12 cellular contexts compared by ENCODE assay signal in the genomic region with DNA sequence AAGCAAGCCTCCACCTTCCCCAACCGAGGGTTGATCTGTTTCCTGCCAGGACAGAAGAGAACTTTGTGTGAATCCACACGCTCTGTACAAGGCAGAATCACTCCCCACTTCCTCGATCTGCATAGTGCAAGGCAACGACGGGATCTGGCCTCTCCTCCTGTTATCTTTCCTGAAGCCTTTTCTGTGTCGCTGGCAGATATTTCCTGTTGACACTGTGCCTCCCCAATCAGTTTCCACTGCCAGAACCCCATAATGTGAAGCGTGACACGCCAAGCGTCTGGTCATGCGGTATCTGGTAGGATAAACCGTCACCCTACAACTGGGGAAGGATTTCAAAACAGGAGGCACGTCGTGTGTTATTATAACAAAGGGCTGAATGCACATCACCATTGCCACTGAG. TPM values are rescaled to one million over a fixed set of nuclear protein-coding genes. Genes with fewer than 3 reads are reported as not detected.
A peak's percentile ranks its signal among the peaks of the same experiment; 100 is the strongest.
DNase-seq lines count a peak whose midpoint lies in the region; ATAC-seq and TF ChIP-seq lines count a peak whose summit lies in the region.
"Had no signal": no experiment of that assay in that cellular context is flagged by ENCODE, and none has a peak within 500 bp of the region (broad histone marks: within the 10 kb centered on the region; RNA-seq: fewer than 3 reads in every experiment).

No MANE protein-coding gene starts in this region.

- TF ChIP-seq CTCF in BE2C (IDR thresholded peaks at IDR 0.05; ENCODE audit: low read depth, low read length), result no peak
- TF ChIP-seq CTCF in neural crest cell (conservative IDR thresholded peaks at IDR 0.05), result no peak

- H3K36me3 Mint-ChIP-seq in neural crest cell (ENCODE audit: low read depth), result no peaks in the 10 kb centered on the region
- H3K36me3 Mint-ChIP-seq: activated naive CD4-positive, alpha-beta T cell treated with anti-CD3 and anti-CD28 coated beads, Interleukin-2, amount 50 U/mL, for 72 hours had no signal

- intact Hi-C loops in left cardiac atrium (cut with DNase I), result no loop called here

- no peaks in the 10 kb centered on the region for H3K9me3 ChIP-seq in BE2C

- H3K4me3 ChIP-seq in BE2C (ENCODE audit: low read depth, low read length), result no peak overlapping the region

- H3K36me3 ChIP-seq in BE2C, result no peaks in the 10 kb centered on the region

- no peak overlapping the region for H3K4me3 Mint-ChIP-seq in neural crest cell

- no peaks in the 10 kb centered on the region for H3K27me3 Mint-ChIP-seq in neural crest cell (ENCODE audit: low read depth)

- no peaks in the 10 kb centered on the region for H3K4me1 ChIP-seq in BE2C

- H3K4me1 Mint-ChIP-seq in neural crest cell, result peaks cover 46% of the 10 kb centered on the region

- ATAC-seq in left cardiac atrium, result peak; percentile 81 to 85
- no peak for ATAC-seq in HG03460 (IDR thresholded peaks at IDR 0.05; ENCODE audit: unreplicated experiment)
- ATAC-seq: activated naive CD4-positive, alpha-beta T cell treated with anti-CD3 and anti-CD28 coated beads, Interleukin-2, amount 50 U/mL, for 72 hours; PC-3 had no signal

- DNase-seq in BE2C, result peak; percentile 22
- DNase-seq in amygdala (lab: John Stamatoyannopoulos, UW), result peak in 40 of 56 donors; percentile 5 to 78 (median 38)
- DNase-seq in left cardiac atrium, result peak; percentile 45
- no peak for DNase-seq in neural crest cell (ENCODE audit: low read depth, low spot score)
- no peak for DNase-seq in NCI-H510A (lab: John Stamatoyannopoulos, UW)
- DNase-seq in COR-L47 (lab: John Stamatoyannopoulos, UW), result no peak
- DNase-seq in NCI-H748 (lab: John Stamatoyannopoulos, UW; ENCODE audit: unreplicated experiment), result no peak
- DNase-seq: activated CD4-positive, CD25-positive, alpha-beta regulatory T cell treated with anti-CD3 and anti-CD28 coated beads, Interleukin-2, amount 50 U/mL, for 72 hours; MM.1S; PC-3 had no signal

- H3K27ac Mint-ChIP-seq in neural crest cell (ENCODE audit: unreplicated experiment), result peak overlapping the region; percentile 79
- H3K27ac Mint-ChIP-seq: activated naive CD4-positive, alpha-beta T cell treated with anti-CD3 and anti-CD28 coated beads, Interleukin-2, amount 50 U/mL, for 72 hours had no signal

- no peaks in the 10 kb centered on the region for H3K9me3 Mint-ChIP-seq in neural crest cell
- H3K9me3 Mint-ChIP-seq: activated naive CD4-positive, alpha-beta T cell treated with anti-CD3 and anti-CD28 coated beads, Interleukin-2, amount 50 U/mL, for 72 hours had no signal

- H3K27me3 ChIP-seq in BE2C, result no peaks in the 10 kb centered on the region

RNA-seq across cellular contexts. Expression of a gene that starts 57.2 kb away (rescaled TPM):
- 29.0 TPM for polyA plus RNA-seq in BE2C (2012; ENCODE audit: insufficient read depth, insufficient read length, low read depth)
- total RNA-seq in left cardiac atrium, result 10 to 100 TPM; 14.8 to 16.1 TPM
- 64.2 and 70.4 TPM in 2 replicates for total RNA-seq in neural crest cell

Comparison
In these comparisons a context has a peak if more than half of its experiments do, and no peak if none do; other contexts are left out.
1. DNase-seq: peak in BE2C (single experiment), amygdala (40 of 56) and left cardiac atrium (single experiment); none in neural crest cell (single experiment), NCI-H510A (single experiment), COR-L47 (single experiment) and NCI-H748 (single experiment).